ENCODE assay signal across 20 cellular contexts in the genomic region with DNA sequence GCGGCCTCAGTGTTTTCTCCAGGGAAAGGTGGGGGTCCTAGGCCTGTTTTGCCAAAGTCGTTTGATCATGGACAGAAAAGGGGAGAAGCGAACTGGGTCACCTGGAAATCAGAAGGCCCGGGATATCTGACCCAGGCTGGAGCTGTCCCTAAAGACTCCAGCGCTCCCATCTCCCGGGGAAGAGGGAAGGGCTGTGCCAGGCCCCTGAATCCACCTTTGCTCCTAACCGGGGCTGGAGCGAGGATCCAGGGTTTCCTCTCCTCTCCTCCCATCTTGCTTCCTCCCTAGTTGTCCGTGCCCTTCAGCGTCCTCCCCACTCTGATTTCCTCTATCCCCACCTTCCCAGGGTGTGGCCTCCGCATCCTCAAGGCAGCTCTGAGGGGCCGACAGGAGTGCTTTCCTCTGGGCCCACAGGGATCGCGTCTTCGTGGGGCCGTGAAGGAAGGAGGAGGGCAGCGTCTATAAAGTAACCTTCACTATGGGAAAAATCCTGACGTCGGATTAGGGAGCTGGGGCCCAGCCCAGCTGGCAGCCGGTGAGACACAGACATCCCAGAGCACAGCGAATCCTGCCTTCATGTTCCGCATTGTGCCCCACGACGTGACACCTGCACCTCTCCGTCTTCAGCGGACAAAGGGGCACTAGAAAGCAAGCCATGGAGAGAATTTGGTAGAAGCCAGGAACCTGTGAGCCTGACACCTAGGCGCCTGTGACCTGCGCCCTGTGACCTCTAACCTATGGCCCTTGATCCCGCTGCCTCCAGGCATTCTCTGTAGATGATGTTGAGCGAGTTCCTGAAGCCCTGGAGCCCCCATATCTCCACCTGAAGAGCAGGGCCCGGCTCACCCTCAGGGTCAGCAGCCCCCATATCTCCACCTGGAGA.
"Had no signal": no experiment of that assay in that cellular context is flagged by ENCODE, and none has a peak within 500 bp of the region (broad histone marks: within the 10 kb centered on the region; RNA-seq: fewer than 3 reads in every experiment).

No MANE protein-coding gene starts in this region.

- H2AFZ ChIP-seq: parathyroid adenoma had no signal

- H3K4me1 ChIP-seq: colonic mucosa, heart left ventricle, parathyroid adenoma, suprapubic skin, thyroid gland, uterus had no signal

- H3K36me3 ChIP-seq: colonic mucosa, heart left ventricle, suprapubic skin, thyroid gland, uterus had no signal

- DNase-seq: cerebellar nuclear complex; colonic mucosa; effector CD8-positive, alpha-beta T cell; hippocampal formation; kidney glomerular epithelial cell; mesendoderm; naive thymus-derived CD4-positive, alpha-beta T cell; nucleus accumbens; right cardiac atrium; stimulated activated CD4-positive, alpha-beta T cell treated with anti-CD3 and anti-CD28 coated beads, Interleukin-4, amount 100 ng/mL, for 1 hour; stimulated activated CD8-positive, alpha-beta memory T cell treated with anti-CD3 and anti-CD28 coated beads, Interleukin-4, amount 100 ng/mL, for 48 hours; stimulated activated naive CD8-positive, alpha-beta T cell treated with anti-CD3 and anti-CD28 coated beads, Interleukin-15, Interleukin-2, amounts not matched to agents 100 U/mL and 50 U/mL, for 24 hours; thyroid gland; uterus had no signal

- H3K27ac ChIP-seq: colonic mucosa, heart left ventricle, parathyroid adenoma, suprapubic skin, thyroid gland, uterus had no signal

- ATAC-seq: esophagus mucosa; heart left ventricle; naive thymus-derived CD4-positive, alpha-beta T cell; stimulated activated effector memory CD8-positive, alpha-beta T cell treated with anti-CD3 and anti-CD28 coated beads, Interleukin-12 subunit alpha, Interleukin-12 subunit beta, amount 100 ng/mL, for 72 hours had no signal

- H3K9me3 ChIP-seq: colonic mucosa, heart left ventricle, suprapubic skin, thyroid gland, uterus had no signal

- H3K27me3 ChIP-seq: colonic mucosa, thyroid gland, uterus had no signal

- H3K9ac ChIP-seq: parathyroid adenoma had no signal

- H3K4me3 ChIP-seq: colonic mucosa, heart left ventricle, lung, suprapubic skin, thyroid gland, uterus had no signal
